Comparison of ENCODE assay signal across 8 cellular contexts in genomic region chr14:56333361-56334279, GRCh38.
DNase-seq lines count a peak whose midpoint lies in the region; ATAC-seq and TF ChIP-seq lines count a peak whose summit lies in the region.

No MANE protein-coding gene starts in this region.

- no peaks in the 10 kb centered on the region for H3K9me3 ChIP-seq in MG63
- H3K9me3 ChIP-seq in T-helper 17 cell (ENCODE audit: control insufficient read depth, low read length, poor library complexity, severe bottlenecking), result no peaks in the 10 kb centered on the region

- H3K36me3 Mint-ChIP-seq in T-helper 17 cell (ENCODE audit: low read depth), result peaks cover 2% of the 10 kb centered on the region

- TF ChIP-seq CTCF in kidney epithelial cell (IDR thresholded peaks at IDR 0.05; ENCODE audit: insufficient read depth, low read length, poor library complexity, severe bottlenecking), result no peak

- no peak overlapping the region for H3K4me3 Mint-ChIP-seq in T-helper 17 cell

- DNase-seq in Ammon's horn (ENCODE audit: low spot score) (peak; percentile 20), MG63 (peak; percentile 41), T-helper 17 cell (no peak), kidney epithelial cell (ENCODE audit: low read depth) (peak; percentile 35), NCI-H526 treated with DMSO at 0.1 percent for 48 hours (lab: John Stamatoyannopoulos, UW) (no peak), SKM-1 treated with dmso at 0.1 percent for 144 hours (lab: John Stamatoyannopoulos, UW; ENCODE audit: unreplicated experiment) (no peak)

- H3K4me3 ChIP-seq in MG63 (no peak overlapping the region), kidney epithelial cell (ENCODE audit: low read depth, low read length) (no peak overlapping the region)

- H3K36me3 ChIP-seq in MG63, result no peaks in the 10 kb centered on the region
- H3K36me3 ChIP-seq in kidney epithelial cell (ENCODE audit: control insufficient read depth, insufficient read depth, low read length), result no peaks in the 10 kb centered on the region

- peaks cover 6% of the 10 kb centered on the region for H3K4me1 Mint-ChIP-seq in T-helper 17 cell

- ATAC-seq in T-helper 17 cell (peak; percentile 37), GM21367 (IDR thresholded peaks at IDR 0.05; ENCODE audit: unreplicated experiment) (no peak), HG02885 (IDR thresholded peaks at IDR 0.05; ENCODE audit: poor library complexity, unreplicated experiment) (no peak)

- H3K27me3 ChIP-seq in MG63, result no peaks in the 10 kb centered on the region
- H3K27me3 ChIP-seq in kidney epithelial cell (ENCODE audit: control insufficient read depth, insufficient read depth, low read length), result no peaks in the 10 kb centered on the region

- no peaks in the 10 kb centered on the region for H3K27me3 Mint-ChIP-seq in T-helper 17 cell

- peak overlapping the region; percentile 11 for H3K27ac Mint-ChIP-seq in T-helper 17 cell

Comparison
In these comparisons a context has a peak if more than half of its experiments do, and no peak if none do; other contexts are left out.
1. DNase-seq: peak in Ammon's horn (single experiment), MG63 (single experiment) and kidney epithelial cell (single experiment); none in T-helper 17 cell (0 of 3), NCI-H526 treated with DMSO at 0.1 percent for 48 hours (single experiment) and SKM-1 treated with dmso at 0.1 percent for 144 hours (single experiment).